ENCODE assay signal across 1 cellular context in the genomic region with DNA sequence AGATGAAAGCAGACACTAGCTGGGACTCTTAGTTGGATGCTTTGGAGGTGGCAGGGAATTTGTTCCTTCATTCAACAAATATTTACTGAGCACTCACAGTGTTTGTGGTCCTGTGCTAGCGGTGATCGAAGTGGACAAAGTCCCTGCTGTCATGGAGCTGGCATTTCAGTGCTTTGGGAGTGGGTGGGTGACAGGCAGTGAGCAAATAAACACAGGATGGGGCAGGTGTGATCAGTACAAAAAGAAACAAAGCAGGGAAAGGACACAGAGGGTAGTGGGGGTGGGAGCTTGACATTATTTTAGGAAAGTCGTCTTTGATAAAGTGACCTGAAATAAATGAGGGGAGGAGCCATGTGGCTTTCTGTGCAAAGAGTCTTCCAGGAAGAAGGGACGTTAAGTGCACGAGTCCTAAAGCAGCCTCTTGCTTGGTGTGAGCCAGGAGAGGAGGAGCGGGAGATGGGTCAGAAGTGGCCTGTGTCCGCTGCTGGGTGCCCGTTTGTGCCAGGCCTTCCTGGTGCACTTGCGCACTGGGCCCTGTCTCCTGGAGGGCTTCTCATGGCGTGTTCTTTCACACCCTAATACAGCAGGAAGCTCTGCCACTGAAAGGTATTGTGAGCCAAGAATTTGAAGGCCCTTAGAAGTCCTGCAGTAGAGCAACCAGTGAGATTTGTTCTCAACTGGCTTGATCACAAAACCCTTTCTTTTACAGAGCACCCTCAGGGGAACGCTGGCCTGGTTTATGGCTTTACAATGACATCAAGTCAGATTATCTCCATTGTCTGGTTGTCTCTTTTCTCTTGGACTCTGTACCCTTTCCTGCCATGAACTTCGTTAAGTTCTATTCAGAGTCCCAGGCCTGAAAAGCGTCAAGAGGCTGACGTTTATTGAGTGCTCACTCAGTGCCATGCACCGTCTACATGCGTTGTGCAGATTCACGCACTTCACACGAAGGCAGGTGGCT.
TF ChIP-seq lines count a peak whose summit lies in the region.

No MANE protein-coding gene starts in this region.

TF ChIP-seq in HepG2, 621 proteins besides CTCF, POLR2A, EP300 and RAD21 (continued from another document and continues in another):
- TF ChIP-seq, protein P1, sequence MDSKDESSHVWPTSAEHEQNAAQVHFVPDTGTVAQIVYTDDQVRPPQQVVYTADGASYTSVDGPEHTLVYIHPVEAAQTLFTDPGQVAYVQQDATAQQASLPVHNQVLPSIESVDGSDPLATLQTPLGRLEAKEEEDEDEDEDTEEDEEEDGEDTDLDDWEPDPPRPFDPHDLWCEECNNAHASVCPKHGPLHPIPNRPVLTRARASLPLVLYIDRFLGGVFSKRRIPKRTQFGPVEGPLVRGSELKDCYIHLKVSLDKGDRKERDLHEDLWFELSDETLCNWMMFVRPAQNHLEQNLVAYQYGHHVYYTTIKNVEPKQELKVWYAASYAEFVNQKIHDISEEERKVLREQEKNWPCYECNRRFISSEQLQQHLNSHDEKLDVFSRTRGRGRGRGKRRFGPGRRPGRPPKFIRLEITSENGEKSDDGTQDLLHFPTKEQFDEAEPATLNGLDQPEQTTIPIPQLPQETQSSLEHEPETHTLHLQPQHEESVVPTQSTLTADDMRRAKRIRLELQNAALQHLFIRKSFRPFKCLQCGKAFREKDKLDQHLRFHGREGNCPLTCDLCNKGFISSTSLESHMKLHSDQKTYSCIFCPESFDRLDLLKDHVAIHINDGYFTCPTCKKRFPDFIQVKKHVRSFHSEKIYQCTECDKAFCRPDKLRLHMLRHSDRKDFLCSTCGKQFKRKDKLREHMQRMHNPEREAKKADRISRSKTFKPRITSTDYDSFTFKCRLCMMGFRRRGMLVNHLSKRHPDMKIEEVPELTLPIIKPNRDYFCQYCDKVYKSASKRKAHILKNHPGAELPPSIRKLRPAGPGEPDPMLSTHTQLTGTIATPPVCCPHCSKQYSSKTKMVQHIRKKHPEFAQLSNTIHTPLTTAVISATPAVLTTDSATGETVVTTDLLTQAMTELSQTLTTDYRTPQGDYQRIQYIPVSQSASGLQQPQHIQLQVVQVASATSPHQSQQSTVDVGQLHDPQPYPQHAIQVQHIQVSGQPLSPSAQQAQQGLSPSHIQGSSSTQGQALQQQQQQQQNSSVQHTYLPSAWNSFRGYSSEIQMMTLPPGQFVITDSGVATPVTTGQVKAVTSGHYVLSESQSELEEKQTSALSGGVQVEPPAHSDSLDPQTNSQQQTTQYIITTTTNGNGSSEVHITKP (CRISPR knock-in tag; IDR thresholded peaks at IDR 0.05; ENCODE audit: low read depth): peak; percentile 87
- TF ChIP-seq JDP2 (CRISPR knock-in tag; IDR thresholded peaks at IDR 0.05; ENCODE audit: borderline replicate concordance): no peak
- TF ChIP-seq BRD4 (CRISPR knock-in tag; IDR thresholded peaks at IDR 0.05): no peak; the same call in 1 of the 2 replicates
- TF ChIP-seq SIX1 (CRISPR knock-in tag; IDR thresholded peaks at IDR 0.05; ENCODE audit: borderline replicate concordance): peak; percentile 90
- no peak for TF ChIP-seq ZNF282 (IDR thresholded peaks at IDR 0.05; ENCODE audit: partially characterized antibody)
- TF ChIP-seq HMG20A (CRISPR knock-in tag; IDR thresholded peaks at IDR 0.05; ENCODE audit: borderline replicate concordance): peak; percentile 97
- TF ChIP-seq SP2 (CRISPR knock-in tag; IDR thresholded peaks at IDR 0.05): no peak
- TF ChIP-seq TBX3 (IDR thresholded peaks at IDR 0.05; ENCODE audit: borderline replicate concordance): peak; percentile 98
- TF ChIP-seq SMAD9 (CRISPR knock-in tag; IDR thresholded peaks at IDR 0.05): no peak
- peak; percentile 90 for TF ChIP-seq ZBTB7A (CRISPR knock-in tag; IDR thresholded peaks at IDR 0.05)
- TF ChIP-seq HCFC1 (IDR thresholded peaks at IDR 0.05; ENCODE audit: low read depth, low read length): no peak
- TF ChIP-seq, protein P2, sequence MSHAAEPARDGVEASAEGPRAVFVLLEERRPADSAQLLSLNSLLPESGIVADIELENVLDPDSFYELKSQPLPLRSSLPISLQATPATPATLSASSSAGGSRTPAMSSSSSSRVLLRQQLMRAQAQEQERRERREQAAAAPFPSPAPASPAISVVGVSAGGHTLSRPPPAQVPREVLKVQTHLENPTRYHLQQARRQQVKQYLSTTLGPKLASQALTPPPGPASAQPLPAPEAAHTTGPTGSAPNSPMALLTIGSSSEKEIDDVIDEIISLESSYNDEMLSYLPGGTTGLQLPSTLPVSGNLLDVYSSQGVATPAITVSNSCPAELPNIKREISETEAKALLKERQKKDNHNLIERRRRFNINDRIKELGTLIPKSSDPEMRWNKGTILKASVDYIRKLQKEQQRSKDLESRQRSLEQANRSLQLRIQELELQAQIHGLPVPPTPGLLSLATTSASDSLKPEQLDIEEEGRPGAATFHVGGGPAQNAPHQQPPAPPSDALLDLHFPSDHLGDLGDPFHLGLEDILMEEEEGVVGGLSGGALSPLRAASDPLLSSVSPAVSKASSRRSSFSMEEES (CRISPR knock-in tag; IDR thresholded peaks at IDR 0.05): peak; percentile 92
- TF ChIP-seq ZBTB34 (CRISPR knock-in tag; IDR thresholded peaks at IDR 0.05): peak; percentile 74; the same call in 1 of the 2 replicates
- peak; percentile 99 for TF ChIP-seq MEIS2 (CRISPR knock-in tag; IDR thresholded peaks at IDR 0.05)
- no peak; the same call in 1 of the 2 replicates for TF ChIP-seq ZNF430 (CRISPR knock-in tag; IDR thresholded peaks at IDR 0.05)
- TF ChIP-seq FOXA1 (IDR thresholded peaks at IDR 0.05): peak; percentile 91
- peak; percentile 98 for TF ChIP-seq FOXA1 (CRISPR knock-in tag; IDR thresholded peaks at IDR 0.05)
- peak; percentile 85; the same call in 1 of the 2 replicates for TF ChIP-seq GATA4 (IDR thresholded peaks at IDR 0.05; ENCODE audit: borderline replicate concordance, low read depth)
- TF ChIP-seq PRDM4 (CRISPR knock-in tag; IDR thresholded peaks at IDR 0.05; ENCODE audit: borderline replicate concordance): no peak
- peak; percentile 70; the same call in 1 of the 2 replicates for TF ChIP-seq CCDC6 (CRISPR knock-in tag; IDR thresholded peaks at IDR 0.05)
- TF ChIP-seq GABPB1 (CRISPR knock-in tag; IDR thresholded peaks at IDR 0.05): peak; percentile 57
- TF ChIP-seq TBL1XR1 (IDR thresholded peaks at IDR 0.05; ENCODE audit: borderline replicate concordance, low read length, partially characterized antibody): peak; percentile 75
- TF ChIP-seq, protein P3, sequence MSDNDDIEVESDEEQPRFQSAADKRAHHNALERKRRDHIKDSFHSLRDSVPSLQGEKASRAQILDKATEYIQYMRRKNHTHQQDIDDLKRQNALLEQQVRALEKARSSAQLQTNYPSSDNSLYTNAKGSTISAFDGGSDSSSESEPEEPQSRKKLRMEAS (IDR thresholded peaks at IDR 0.05): peak; percentile 74
- TF ChIP-seq SALL1 (CRISPR knock-in tag; IDR thresholded peaks at IDR 0.05): peak; percentile 99
- peak; percentile 92 for TF ChIP-seq ZBTB43 (CRISPR knock-in tag; conservative IDR thresholded peaks at IDR 0.05)
- TF ChIP-seq ZFP82 (CRISPR knock-in tag; IDR thresholded peaks at IDR 0.05; ENCODE audit: borderline replicate concordance): 0 out of 2 replicates have a peak, but pooled peaks have one; percentile 43
- 0 out of 2 replicates have a peak, but pooled peaks have one; percentile 20 for TF ChIP-seq ZNF777 (CRISPR knock-in tag; IDR thresholded peaks at IDR 0.05)
- TF ChIP-seq ZNF557 (CRISPR knock-in tag; IDR thresholded peaks at IDR 0.05): no peak
- TF ChIP-seq AKAP8 (CRISPR knock-in tag; IDR thresholded peaks at IDR 0.05): peak; percentile 92; the same call in 1 of the 2 replicates
- TF ChIP-seq NFYB (CRISPR knock-in tag; IDR thresholded peaks at IDR 0.05): 0 out of 2 replicates have a peak, but pooled peaks have one; percentile 32
- no peak for TF ChIP-seq ZNF549 (CRISPR knock-in tag; IDR thresholded peaks at IDR 0.05)
- TF ChIP-seq, protein P4, sequence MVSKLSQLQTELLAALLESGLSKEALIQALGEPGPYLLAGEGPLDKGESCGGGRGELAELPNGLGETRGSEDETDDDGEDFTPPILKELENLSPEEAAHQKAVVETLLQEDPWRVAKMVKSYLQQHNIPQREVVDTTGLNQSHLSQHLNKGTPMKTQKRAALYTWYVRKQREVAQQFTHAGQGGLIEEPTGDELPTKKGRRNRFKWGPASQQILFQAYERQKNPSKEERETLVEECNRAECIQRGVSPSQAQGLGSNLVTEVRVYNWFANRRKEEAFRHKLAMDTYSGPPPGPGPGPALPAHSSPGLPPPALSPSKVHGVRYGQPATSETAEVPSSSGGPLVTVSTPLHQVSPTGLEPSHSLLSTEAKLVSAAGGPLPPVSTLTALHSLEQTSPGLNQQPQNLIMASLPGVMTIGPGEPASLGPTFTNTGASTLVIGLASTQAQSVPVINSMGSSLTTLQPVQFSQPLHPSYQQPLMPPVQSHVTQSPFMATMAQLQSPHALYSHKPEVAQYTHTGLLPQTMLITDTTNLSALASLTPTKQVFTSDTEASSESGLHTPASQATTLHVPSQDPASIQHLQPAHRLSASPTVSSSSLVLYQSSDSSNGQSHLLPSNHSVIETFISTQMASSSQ (IDR thresholded peaks at IDR 0.05; ENCODE audit: low read depth): peak; percentile 76
- TF ChIP-seq, protein P4 (CRISPR knock-in tag; IDR thresholded peaks at IDR 0.05; ENCODE audit: borderline replicate concordance): peak; percentile 90
- 0 out of 2 replicates have a peak, but pooled peaks have one; percentile 73 for TF ChIP-seq ZNF564 (CRISPR knock-in tag; IDR thresholded peaks at IDR 0.05)
- 0 out of 2 replicates have a peak, but pooled peaks have one; percentile 47 for TF ChIP-seq ZNF839 (CRISPR knock-in tag; IDR thresholded peaks at IDR 0.05; ENCODE audit: borderline replicate concordance)
